7 cellular contexts compared by ENCODE assay signal in genomic region chr9:69122086-69122390, GRCh38. TPM values are rescaled to one million over a fixed set of nuclear protein-coding genes. Genes with fewer than 3 reads are reported as not detected.
DNase-seq lines count a peak whose midpoint lies in the region; ATAC-seq, FAIRE-seq and TF ChIP-seq lines count a peak whose summit lies in the region.

No MANE protein-coding gene starts in this region.

- peak overlapping the region; percentile 92 for H2BK120ac ChIP-seq in H1 (replicated peaks; ENCODE audit: low read depth, low read length)

- FAIRE-seq in H1 (lab: Jason Lieb, UNC), result no peak

- H3K4ac ChIP-seq in H1 (replicated peaks; ENCODE audit: insufficient read length, low read depth, low read length), result peak overlapping the region; percentile 36

- no peak overlapping the region for H3K23ac ChIP-seq in H1 (ENCODE audit: insufficient read length)

- H3K4me1 ChIP-seq in H1 (replicated peaks in 1 of 4; ENCODE audit: control insufficient read depth in 3 of 4, insufficient read depth in 4 of 4, low read length in 3 of 4) (peaks cover 6 to 8% (median 7%) of the 10 kb centered on the region in 4 experiments), lung (ENCODE audit: control insufficient read depth in 2 of 2, insufficient read depth in 2 of 2, low read length in 2 of 2) (peaks cover 0 to 2% of the 10 kb centered on the region in 2 donors)

- H3K79me1 ChIP-seq in H1 (ENCODE audit: low read depth, low read length), result peaks cover 3% of the 10 kb centered on the region; the same call in 1 of the 2 replicates

- H3K27ac ChIP-seq in H1 (ENCODE audit: low read depth, low read length) (peak overlapping the region; percentile 96), lung (ENCODE audit: low read depth in 1 of 2, low read length in 1 of 2) (peak overlapping the region; percentile 75 to 99)

- H3K9me3 ChIP-seq in H1 (ENCODE audit: insufficient read depth in 2 of 2, low read depth in 1 of 2, low read length in 1 of 2) (no peaks in the 10 kb centered on the region), lung (ENCODE audit: control insufficient read depth in 2 of 2, insufficient read depth in 1 of 2, low read length in 1 of 2) (no peaks in the 10 kb centered on the region)

- TF ChIP-seq CTCF in H1 (IDR thresholded peaks at IDR 0.05; ENCODE audit: control extremely low read depth in 1 of 3, insufficient read depth in 1 of 3, low read depth in 1 of 3, low read length in 3 of 3) (no peak), lung (IDR thresholded peaks at IDR 0.05; ENCODE audit: control extremely low read depth, extremely low read depth) (no peak)

- POLR2A ChIA-PET in H1 (lab: Charles Lee; ENCODE audit: partially characterized antibody), result interaction anchor here (0.8 to 7.7 kb wide), 28 partner anchors 10 to 202 kb away, joined by 3 to 93 read pairs (median 6); partner anchors contain the start of genes FXN and TJP2

- no peak for TF ChIP-seq EP300 in H1 (IDR thresholded peaks at IDR 0.05; ENCODE audit: borderline replicate concordance in 1 of 2, low read depth in 2 of 2, low read length in 2 of 2)

- peak overlapping the region; percentile 85 to 91 (median 88) for H3K4me3 ChIP-seq in H1 (ENCODE audit: extremely low read depth in 1 of 4, insufficient read depth in 2 of 4, low read depth in 3 of 4, low read length in 4 of 4)
- H3K4me3 ChIP-seq in lung, result peak overlapping the region; percentile 90

- peaks cover 15% of the 10 kb centered on the region; the same call in 1 of the 2 replicates for H3K23me2 ChIP-seq in H1 (ENCODE audit: low read depth, low read length)

- 0 out of 2 replicates have a peak overlapping the region, but pooled peaks have one; percentile 72 for H2BK15ac ChIP-seq in H1 (ENCODE audit: low read length)

- H2AFZ ChIP-seq in H1 (ENCODE audit: low read length), result no peak overlapping the region

- H3K36me3 ChIP-seq in H1 (ENCODE audit: control insufficient read depth in 2 of 4, insufficient read depth in 4 of 4, low read length in 3 of 4), result no peaks in the 10 kb centered on the region
- H3K36me3 ChIP-seq in lung (ENCODE audit: control insufficient read depth in 2 of 2, insufficient read depth in 2 of 2, low read length in 2 of 2), result no peaks in the 10 kb centered on the region

- H3K14ac ChIP-seq in H1 (ENCODE audit: insufficient read length), result no peak overlapping the region

- ATAC-seq in GM18505 (IDR thresholded peaks at IDR 0.05; ENCODE audit: unreplicated experiment) (peak; percentile 61), HG02678 (IDR thresholded peaks at IDR 0.05; ENCODE audit: unreplicated experiment) (peak; percentile 51), lung (ENCODE audit: insufficient read depth, low FRiP score) (peak; percentile 48)

- peak; percentile 77 for DNase-seq in NCI-H2029 (lab: John Stamatoyannopoulos, UW)
- DNase-seq in activated CD4-positive, alpha-beta T cell treated with anti-CD3 and anti-CD28 coated beads, Interleukin-2, amount 50 U/mL, for 1 hour, result peak; percentile 31
- peak in 1 of 2 experiments; percentile 68 for DNase-seq in H1 (ENCODE audit: low read depth in 1 of 2, low spot score in 2 of 2)
- DNase-seq in lung (ENCODE audit: low spot score), result peak; percentile 66
- peak; percentile 7 to 15 (median 8) for DNase-seq in stimulated activated CD4-positive, alpha-beta T cell treated with anti-CD3 and anti-CD28 coated beads, TNF-alpha, amount 100 ng/mL, for 4 hours (ENCODE audit: low read depth in 3 of 3)

- peak overlapping the region; percentile 77; the same call in 1 of the 2 replicates for H2BK12ac ChIP-seq in H1 (ENCODE audit: low read depth, low read length)

- H2AK5ac ChIP-seq in H1 (ENCODE audit: low read depth, low read length), result no peak overlapping the region

- peak overlapping the region; percentile 81 for H4K5ac ChIP-seq in H1 (ENCODE audit: insufficient read length, low read depth, low read length)

- H4K91ac ChIP-seq in H1 (replicated peaks; ENCODE audit: insufficient read length, low read length), result peak overlapping the region; percentile 94

- no peak for TF ChIP-seq RAD21 in H1 (IDR thresholded peaks at IDR 0.05 in 1 of 2, conservative IDR thresholded peaks at IDR 0.05 in 1 of 2; ENCODE audit: low read depth in 2 of 2, low read length in 2 of 2)

- H3K9ac ChIP-seq in H1 (replicated peaks in 1 of 4; ENCODE audit: extremely low read depth in 1 of 4, low read depth in 3 of 4, low read length in 3 of 4), result peak overlapping the region; percentile 89 to 92 (median 90)

- H3K18ac ChIP-seq in H1 (ENCODE audit: extremely low read depth, low read length), result peak overlapping the region; percentile 88

- H2BK20ac ChIP-seq in H1 (ENCODE audit: low read length), result no peak overlapping the region

- peak overlapping the region; percentile 94 for H4K8ac ChIP-seq in H1 (ENCODE audit: extremely low read depth, insufficient read depth, low read length)

- H3K27me3 ChIP-seq in H1 (replicated peaks in 1 of 4; ENCODE audit: control insufficient read depth in 3 of 4, extremely low read depth in 1 of 4, insufficient read depth in 3 of 4, low read length in 3 of 4) (no peaks in the 10 kb centered on the region), lung (ENCODE audit: control insufficient read depth, insufficient read depth) (no peaks in the 10 kb centered on the region)

- TF ChIP-seq POLR2A in GM18505 (IDR thresholded peaks at IDR 0.05; ENCODE audit: borderline replicate concordance, extremely low read depth, insufficient read depth, insufficient read length), result no peak
- TF ChIP-seq POLR2A in H1 (IDR thresholded peaks at IDR 0.05; ENCODE audit: control extremely low read depth in 1 of 2, low read depth in 2 of 2, low read length in 2 of 2), result no peak

- H3K56ac ChIP-seq in H1 (replicated peaks; ENCODE audit: insufficient read length, low read depth, low read length), result peak overlapping the region; percentile 73

- H4K20me1 ChIP-seq in H1 (replicated peaks in 1 of 2; ENCODE audit: control insufficient read depth in 1 of 2, insufficient read depth in 2 of 2, low read length in 2 of 2), result no peaks in the 10 kb centered on the region

- H3K4me2 ChIP-seq in H1 (ENCODE audit: insufficient read depth in 1 of 2, low read depth in 2 of 2, low read length in 2 of 2), result peak overlapping the region; percentile 81 to 92

- H3K79me2 ChIP-seq in H1 (ENCODE audit: control insufficient read depth in 1 of 2, insufficient read depth in 2 of 2, low read length in 2 of 2), result peaks cover 0 to 42% of the 10 kb centered on the region in 2 experiments; a peak in 3 of 4 replicates

- 1% methylated on average over 17 of the region's 17 CpGs; no CpG with 5 or more reads in 1 of the 2 experiments for WGBS in H1 (ENCODE audit: extremely low coverage in 1 of 2, insufficient coverage in 1 of 2, insufficient read length in 1 of 2, insufficient replicate concordance in 2 of 2, low coverage in 1 of 2, low lambda C conversion rate in 2 of 2, missing lambda C conversion rate in 1 of 2), 2 experiments
- 0 to 1% methylated on average over 17 of the region's 17 CpGs for WGBS in lung, 2 donors

- H2BK5ac ChIP-seq in H1 (ENCODE audit: low read depth, low read length), result peak overlapping the region; percentile 98

- CTCF ChIA-PET in H1 (lab: Charles Lee; ENCODE audit: partially characterized antibody), result interaction anchor here (0.7 to 2.0 kb wide), 7 partner anchors 12 to 78 kb away, joined by 3 to 8 read pairs (median 4); no protein-coding TSS in a partner anchor

TF ChIP-seq in H1, 55 proteins besides CTCF, POLR2A, EP300 and RAD21 (continues in another document):
- TF ChIP-seq EZH2 (IDR thresholded peaks at IDR 0.05; ENCODE audit: low read depth, low read length, severe bottlenecking), result no peak
- TF ChIP-seq KDM4A (IDR thresholded peaks at IDR 0.05; ENCODE audit: low read depth, low read length, severe bottlenecking), result no peak
- no peak for TF ChIP-seq GABPA (IDR thresholded peaks at IDR 0.05; ENCODE audit: borderline replicate concordance, insufficient read depth, low read length)

RNA-seq across cellular contexts. Expression of gene TJP2, which starts 52.0 kb away (rescaled TPM):
- 135 and 137 TPM in 2 replicates for total RNA-seq in H1 (2021; fragmentation: NEBNext Ultra II Directional; extraction: Animal tissue kit (Norgen Biotek cat#: 25700))
- polyA plus RNA-seq in H1 (2011; rRNA removed) (51.7 and 54.9 TPM in 2 replicates), lung (10 to 100 TPM; 39.3 to 43.2 TPM)
- 84.5 TPM for polyA plus RNA-seq in H1 (2011; cell fraction: cytosol; rRNA removed)
- polyA plus RNA-seq in H1 (2011; cell fraction: nucleus; rRNA removed), result 133 TPM
- polyA plus RNA-seq in H1 (2012, experiment 1 of 2), result 82.5 to 111 TPM (median 102 TPM) in 4 replicates
- 16.4 TPM for polyA plus RNA-seq in H1 (2012, experiment 2 of 2)
- 72.8 TPM for polyA plus RNA-seq in H1 (2013, experiment 1 of 2)
- 64.4 TPM for polyA plus RNA-seq in H1 (2013, experiment 2 of 2)
- polyA minus RNA-seq in H1 (2011; rRNA and poly(A)+ RNA removed), result 71.4 and 91.3 TPM in 2 replicates
- 118 TPM for polyA minus RNA-seq in H1 (2011; cell fraction: cytosol; rRNA and poly(A)+ RNA removed)
- 97.5 TPM for polyA minus RNA-seq in H1 (2011; cell fraction: nucleus; rRNA and poly(A)+ RNA removed)
- 100 to 1,000 TPM; 104 to 181 TPM for total RNA-seq in lung
